ENCODE assay signal across 8 cellular contexts in genomic region chr9:137738182-137738696, GRCh38.
DNase-seq lines count a peak whose midpoint lies in the region; ATAC-seq and TF ChIP-seq lines count a peak whose summit lies in the region.
"Not testable (repeated sequence)": the region's sequence is repeated elsewhere in the genome, so short reads cannot be mapped to it uniquely, and the experiment has no call there.

No MANE protein-coding gene starts in this region.

- H3K36me3 Mint-ChIP-seq in activated T-helper 17 cell treated with anti-CD3 and anti-CD28 coated beads, Interleukin-2, amount 50 U/mL, for 72 hours (ENCODE audit: low read depth) = peaks cover 60% of the 10 kb centered on the region
- peaks cover 56 to 70% of the 10 kb centered on the region in 2 donors for H3K36me3 Mint-ChIP-seq in stimulated activated naive B cell treated with anti-CD40 and anti-IgM and Interleukin-4, amounts not matched to agents 10 μg/mL and 1 μg/mL and 100 μg/mL, for 72 hours

- H3K4me1 Mint-ChIP-seq in activated T-helper 17 cell treated with anti-CD3 and anti-CD28 coated beads, Interleukin-2, amount 50 U/mL, for 72 hours = not testable (repeated sequence)
- peaks cover 32 to 53% of the 10 kb centered on the region in 2 donors for H3K4me1 Mint-ChIP-seq in stimulated activated naive B cell treated with anti-CD40 and anti-IgM and Interleukin-4, amounts not matched to agents 10 μg/mL and 1 μg/mL and 100 μg/mL, for 72 hours

- peak overlapping the region; percentile 11 for H3K27ac Mint-ChIP-seq in activated T-helper 17 cell treated with anti-CD3 and anti-CD28 coated beads, Interleukin-2, amount 50 U/mL, for 72 hours
- peak overlapping the region; percentile 97 for H3K27ac Mint-ChIP-seq in stimulated activated naive B cell treated with anti-CD40 and anti-IgM and Interleukin-4, amounts not matched to agents 10 μg/mL and 1 μg/mL and 100 μg/mL, for 72 hours

- not testable (repeated sequence) for H3K27me3 Mint-ChIP-seq in activated T-helper 17 cell treated with anti-CD3 and anti-CD28 coated beads, Interleukin-2, amount 50 U/mL, for 72 hours; stimulated activated naive B cell treated with anti-CD40 and anti-IgM and Interleukin-4, amounts not matched to agents 10 μg/mL and 1 μg/mL and 100 μg/mL, for 72 hours

- in situ Hi-C loops in GM13977 (cut with MboI; ENCODE audit: low pct_unique_long_range_greater_than_20kb, low sequenced_read_pairs, unreplicated experiment) = not testable (repeated sequence)

- H3K4me3 Mint-ChIP-seq in activated T-helper 17 cell treated with anti-CD3 and anti-CD28 coated beads, Interleukin-2, amount 50 U/mL, for 72 hours = not testable (repeated sequence)
- H3K4me3 Mint-ChIP-seq in stimulated activated naive B cell treated with anti-CD40 and anti-IgM and Interleukin-4, amounts not matched to agents 10 μg/mL and 1 μg/mL and 100 μg/mL, for 72 hours = peak overlapping the region; percentile 62 to 74

- DNase-seq in GM13977 (ENCODE audit: low spot score) (peak; percentile 62), GM20000 (ENCODE audit: low spot score) (peak; percentile 62)
- peak; percentile 55 for DNase-seq in stimulated activated naive B cell treated with anti-CD40 and anti-IgM and Interleukin-4, amounts not matched to agents 10 μg/mL and 1 μg/mL and 100 μg/mL, for 72 hours

- peak; percentile 88 for ATAC-seq in GM19023 (IDR thresholded peaks at IDR 0.05; ENCODE audit: unreplicated experiment)
- peak; percentile 78 for ATAC-seq in HG02588 (IDR thresholded peaks at IDR 0.05; ENCODE audit: unreplicated experiment)
- peak; percentile 85 for ATAC-seq in HG03045 (IDR thresholded peaks at IDR 0.05; ENCODE audit: unreplicated experiment)
- peak; percentile 63 for ATAC-seq in HG03457 (IDR thresholded peaks at IDR 0.05; ENCODE audit: unreplicated experiment)
- not testable (repeated sequence) for ATAC-seq in activated T-helper 17 cell treated with anti-CD3 and anti-CD28 coated beads, Interleukin-2, amount 50 U/mL, for 72 hours (replicated peaks)
- peak; percentile 92 to 93 for ATAC-seq in stimulated activated naive B cell treated with anti-CD40 and anti-IgM and Interleukin-4, amounts not matched to agents 10 μg/mL and 1 μg/mL and 100 μg/mL, for 72 hours (replicated peaks)

- H3K9me3 Mint-ChIP-seq in activated T-helper 17 cell treated with anti-CD3 and anti-CD28 coated beads, Interleukin-2, amount 50 U/mL, for 72 hours = not testable (repeated sequence)
- H3K9me3 Mint-ChIP-seq in stimulated activated naive B cell treated with anti-CD40 and anti-IgM and Interleukin-4, amounts not matched to agents 10 μg/mL and 1 μg/mL and 100 μg/mL, for 72 hours = peaks cover 15 to 20% of the 10 kb centered on the region in 2 donors

- not testable (repeated sequence) for TF ChIP-seq CTCF in GM13977 (IDR thresholded peaks at IDR 0.05; ENCODE audit: extremely low read depth, insufficient read depth, missing control alignments); GM20000 (IDR thresholded peaks at IDR 0.05; ENCODE audit: extremely low read depth, missing control alignments)
